Comparison of ENCODE assay signal across 8 cellular contexts in genomic region chr3:50587806-50588758, GRCh38. TPM values are rescaled to one million over a fixed set of nuclear protein-coding genes. Genes with fewer than 3 reads are reported as not detected.
DNase-seq lines count a peak whose midpoint lies in the region; ATAC-seq and TF ChIP-seq lines count a peak whose summit lies in the region.

No MANE protein-coding gene starts in this region.

- H3K4me3 Mint-ChIP-seq in activated B cell treated with CpG ODN at 0.5 μM for 24 hours: no peak overlapping the region

- intact Hi-C loops in activated B cell treated with CpG ODN at 0.5 μM for 24 hours (cut with micrococcal nuclease): no loop called here
- intact Hi-C loops in left colon (cut with DNase I, micrococcal nuclease): no loop called here

- in situ Hi-C loops in ACHN (cut with HindIII; ENCODE audit: low pct_ligation_motif_present, low pct_unique_long_range_greater_than_20kb, low sequenced_read_pairs): no loop called here

- no peak for TF ChIP-seq CTCF in activated B cell treated with CpG ODN at 0.5 μM for 24 hours (IDR thresholded peaks at IDR 0.05)

- no peaks in the 10 kb centered on the region for H3K9me3 Mint-ChIP-seq in activated B cell treated with CpG ODN at 0.5 μM for 24 hours

- POLR2A ChIA-PET in activated B cell treated with CpG ODN at 0.5 μM for 24 hours (lab: Charles Lee): interaction anchor here (0.9 to 7.3 kb wide), 6 partner anchors 10 to 24 kb away, joined by 3 to 82 read pairs (median 10); partner anchors contain the start of genes C3orf18, CISH and HEMK1

- CTCF ChIA-PET in activated B cell treated with CpG ODN at 0.5 μM for 24 hours (lab: Charles Lee): interaction anchor here (1.4 to 5.2 kb wide), 2 partner anchors 17 to 28 kb away, joined by 5 to 41 read pairs; partner anchors contain the start of gene HEMK1

- DNase-seq in GM19238 (ENCODE audit: insufficient read length, low spot score): peak; percentile 41
- no peak for DNase-seq in activated B cell treated with CpG ODN at 0.5 μM for 24 hours
- DNase-seq in activated naive CD8-positive, alpha-beta T cell treated with anti-CD3 and anti-CD28 coated beads, Interleukin-2, amount 50 U/mL, for 16 hours (ENCODE audit: low read depth, low spot score): peak; percentile 57
- peak; percentile 89 for DNase-seq in stimulated activated CD4-positive, alpha-beta T cell treated with anti-CD3 and anti-CD28 coated beads, Interleukin-4, amount 100 ng/mL, for 24 hours
- no peak for DNase-seq in ACHN
- DNase-seq in middle frontal gyrus (ENCODE audit: extremely low spot score, low spot score): no peak
- no peak for DNase-seq in left colon
- DNase-seq in NCI-H2081 treated with DMSO at 0.1 percent for 48 hours (lab: John Stamatoyannopoulos, UW): no peak

- peaks cover 34% of the 10 kb centered on the region for H3K4me1 Mint-ChIP-seq in activated B cell treated with CpG ODN at 0.5 μM for 24 hours

- H3K27me3 Mint-ChIP-seq in activated B cell treated with CpG ODN at 0.5 μM for 24 hours: no peaks in the 10 kb centered on the region

- ATAC-seq in activated B cell treated with CpG ODN at 0.5 μM for 24 hours (ENCODE audit: low read depth) (peak; percentile 6), left colon (no peak)

- H3K36me3 Mint-ChIP-seq in activated B cell treated with CpG ODN at 0.5 μM for 24 hours (ENCODE audit: low read depth): peaks cover 8% of the 10 kb centered on the region

- H3K27ac Mint-ChIP-seq in activated B cell treated with CpG ODN at 0.5 μM for 24 hours: peak overlapping the region; percentile 63

RNA-seq across cellular contexts. Expression of gene HEMK1, which starts 18.8 kb away (rescaled TPM):
- 23.5 and 26.9 TPM in 2 replicates for total RNA-seq in activated B cell treated with CpG ODN at 0.5 μM for 24 hours
- 10 to 100 TPM; 21.9 to 24.8 TPM for total RNA-seq in left colon

RNA-seq across cellular contexts. Expression of gene C3orf18, which starts 20.5 kb away (rescaled TPM):
- total RNA-seq in activated B cell treated with CpG ODN at 0.5 μM for 24 hours (4.5 and 5.9 TPM in 2 replicates), left colon (1 to 10 TPM; 2.1 to 2.8 TPM)

RNA-seq across cellular contexts. Expression of gene CISH, which starts 23.5 kb away (rescaled TPM):
- total RNA-seq in activated B cell treated with CpG ODN at 0.5 μM for 24 hours (2.9 and 3.2 TPM in 2 replicates), left colon (10 to 100 TPM; 14.4 to 19.9 TPM)

RNA-seq across cellular contexts. Expression of gene MAPKAPK3, which starts 28.9 kb away (rescaled TPM):
- 18.2 and 20.3 TPM in 2 replicates for total RNA-seq in activated B cell treated with CpG ODN at 0.5 μM for 24 hours
- 10 to 100 TPM; 31.7 to 33.6 TPM for total RNA-seq in left colon

Comparison
In these comparisons a context has a peak if more than half of its experiments do, and no peak if none do; other contexts are left out.
1. DNase-seq: peak in GM19238 (single experiment), activated naive CD8-positive, alpha-beta T cell treated with anti-CD3 and anti-CD28 coated beads, Interleukin-2, amount 50 U/mL, for 16 hours (single experiment) and stimulated activated CD4-positive, alpha-beta T cell treated with anti-CD3 and anti-CD28 coated beads, Interleukin-4, amount 100 ng/mL, for 24 hours (single experiment); none in activated B cell treated with CpG ODN at 0.5 μM for 24 hours (single experiment), ACHN (single experiment), middle frontal gyrus (single experiment), left colon (0 of 2) and NCI-H2081 treated with DMSO at 0.1 percent for 48 hours (single experiment).